In genomic region chr10:31099664-31100063, GRCh38 we compare ENCODE assay signal across 9 cellular contexts.
DNase-seq lines count a peak whose midpoint lies in the region; ATAC-seq and TF ChIP-seq lines count a peak whose summit lies in the region.
"Had no signal": no experiment of that assay in that cellular context is flagged by ENCODE, and none has a peak within 500 bp of the region (broad histone marks: within the 10 kb centered on the region; RNA-seq: fewer than 3 reads in every experiment).

No MANE protein-coding gene starts in this region.

- H3K36me3 ChIP-seq in HCT116 (ENCODE audit: control insufficient read depth in 1 of 2, insufficient read depth in 2 of 2, low read length in 2 of 2) (no peaks in the 10 kb centered on the region), RWPE2 (ENCODE audit: low read depth) (no peaks in the 10 kb centered on the region)
- H3K36me3 ChIP-seq: cardiac muscle cell had no signal

- ATAC-seq in HCT116 (peak; percentile 94), RWPE2 (ENCODE audit: low read depth) (peak; percentile 98), HG02884 (IDR thresholded peaks at IDR 0.05; ENCODE audit: unreplicated experiment) (no peak)

- intact Hi-C loops in HCT116 (cut with micrococcal nuclease), result no loop called here

- H3K9ac ChIP-seq in HCT116 (ENCODE audit: low read length), result 0 out of 2 replicates have a peak overlapping the region, but pooled peaks have one; percentile 7

- no peak for TF ChIP-seq POLR2A in HCT116 (IDR thresholded peaks at IDR 0.05; ENCODE audit: borderline replicate concordance, extremely low read depth, insufficient read depth, insufficient read length)

- no peaks in the 10 kb centered on the region for H4K20me1 ChIP-seq in HCT116 (ENCODE audit: insufficient read depth)

- H3K4me1 ChIP-seq in HCT116 (ENCODE audit: control insufficient read depth in 1 of 2, insufficient read depth in 2 of 2, low read length in 2 of 2) (peaks cover 23 to 32% of the 10 kb centered on the region in 2 experiments), RWPE2 (ENCODE audit: insufficient read depth, poor library complexity, severe bottlenecking) (peaks cover 19% of the 10 kb centered on the region)

- RAD21 ChIA-PET in HCT116 (lab: Charles Lee; ENCODE audit: low non-redundant PET in 1 of 2, low total read pairs in 2 of 2, uncharacterized antibody in 2 of 2, unreplicated experiment in 2 of 2), result interaction anchor here in 1 of 2 experiments (2.1 kb wide), 1 partner anchor 16 kb away, joined by 5 read pairs; no protein-coding TSS in a partner anchor

- no peaks in the 10 kb centered on the region for H3K27me3 ChIP-seq in HCT116 (ENCODE audit: insufficient read depth, low read length)
- H3K27me3 ChIP-seq in RWPE2 (ENCODE audit: insufficient read depth, poor library complexity, severe bottlenecking), result no peaks in the 10 kb centered on the region
- H3K27me3 ChIP-seq: cardiac muscle cell had no signal

- BruUV-seq in HCT116 (replicated peaks; lab: Mats Ljungman, UMichigan), result no TSS peak

- peak overlapping the region; percentile 82 for H3K4me2 ChIP-seq in HCT116 (ENCODE audit: low read length)

- CTCF ChIA-PET in HCT116 (lab: Charles Lee), result no interaction called here

- peak overlapping the region; percentile 21; the same call in 1 of the 2 replicates for H3K27ac ChIP-seq in HCT116 (ENCODE audit: low read depth, low read length)
- H3K27ac ChIP-seq in RWPE2 (ENCODE audit: poor library complexity, severe bottlenecking), result peak overlapping the region; percentile 51
- H3K27ac ChIP-seq: cardiac muscle cell had no signal

- peak overlapping the region; percentile 17 to 48; a peak in 3 of 4 replicates for H3K4me3 ChIP-seq in HCT116 (replicated peaks in 1 of 2; ENCODE audit: low read depth in 1 of 2, low read length in 2 of 2)
- no peak overlapping the region for H3K4me3 ChIP-seq in RWPE2 (ENCODE audit: severe bottlenecking)
- no peak overlapping the region for H3K4me3 ChIP-seq in choroid plexus epithelial cell (ENCODE audit: low read depth, low read length)
- H3K4me3 ChIP-seq: cardiac muscle cell had no signal

- H2AFZ ChIP-seq in HCT116 (ENCODE audit: low read depth, low read length, poor library complexity, severe bottlenecking), result peak overlapping the region; percentile 87

- H3K9me3 ChIP-seq in HCT116 (ENCODE audit: control insufficient read depth in 1 of 2, insufficient read depth in 1 of 2, low read depth in 1 of 2, low read length in 2 of 2) (no peaks in the 10 kb centered on the region), RWPE2 (ENCODE audit: severe bottlenecking) (no peaks in the 10 kb centered on the region)

- POLR2A ChIA-PET in HCT116 (lab: Charles Lee), result no interaction called here

- H3K9me2 ChIP-seq in HCT116 (ENCODE audit: insufficient read depth), result no peaks in the 10 kb centered on the region

- peak; percentile 17; the same call in 1 of the 2 replicates for TF ChIP-seq RAD21 in HCT116 (IDR thresholded peaks at IDR 0.05; ENCODE audit: low read depth)

- DNase-seq in HCT116 (ENCODE audit: low read depth, low spot score) (peak; percentile 81), RWPE2 (ENCODE audit: low spot score) (peak; percentile 94), choroid plexus epithelial cell (ENCODE audit: low read depth) (peak; percentile 45), amniotic stem cell (lab: John Stamatoyannopoulos, UW) (no peak), NCI-H1092 (lab: John Stamatoyannopoulos, UW) (no peak), AG20443 (ENCODE audit: low spot score) (no peak)
- DNase-seq in stimulated activated CD4-positive, alpha-beta T cell treated with anti-CD3 and anti-CD28 coated beads, Interleukin-15, amount 100 ng/mL, for 24 hours, result peak; percentile 79

- TF ChIP-seq CTCF in HCT116 (IDR thresholded peaks at IDR 0.05 in 2 of 3, conservative IDR thresholded peaks at IDR 0.05 in 1 of 3; ENCODE audit: borderline replicate concordance in 1 of 3, insufficient read depth in 1 of 3, low read depth in 2 of 3, low read length in 2 of 3) (no peak), RWPE2 (IDR thresholded peaks at IDR 0.05; ENCODE audit: poor library complexity, severe bottlenecking) (no peak), choroid plexus epithelial cell (conservative IDR thresholded peaks at IDR 0.05; ENCODE audit: low read depth, low read length) (no peak)

- no peaks in the 10 kb centered on the region for H3K79me2 ChIP-seq in HCT116 (ENCODE audit: insufficient read depth, low read length)

TF ChIP-seq in HCT116, 20 proteins besides CTCF, POLR2A, EP300 and RAD21:
- peak; percentile 14 for TF ChIP-seq YY1 (IDR thresholded peaks at IDR 0.05; ENCODE audit: extremely low read depth, insufficient replicate concordance, low read depth, low read length)
- TF ChIP-seq CEBPB (IDR thresholded peaks at IDR 0.05; ENCODE audit: low read depth), result 0 out of 2 replicates have a peak, but pooled peaks have one; percentile 37
- TF ChIP-seq SRF (IDR thresholded peaks at IDR 0.05; ENCODE audit: low read depth), result 0 out of 2 replicates have a peak, but pooled peaks have one; percentile 15
- no peak for TF ChIP-seq REST (IDR thresholded peaks at IDR 0.05; ENCODE audit: low read depth)
- TF ChIP-seq FOSL1 (IDR thresholded peaks at IDR 0.05; ENCODE audit: low read depth), result peak; percentile 97
- TF ChIP-seq EGR1 (IDR thresholded peaks at IDR 0.05; ENCODE audit: low read depth), result no peak
- peak; percentile 95 for TF ChIP-seq JUND (IDR thresholded peaks at IDR 0.05)
- TF ChIP-seq POLR2AphosphoS5 (IDR thresholded peaks at IDR 0.05; ENCODE audit: low read depth, low read length), result peak; percentile 46; the same call in 1 of the 2 replicates
- TF ChIP-seq EZH2 (IDR thresholded peaks at IDR 0.05), result no peak
- no peak for TF ChIP-seq ZNF274 (IDR thresholded peaks at IDR 0.05; ENCODE audit: low read depth, low read length)
- no peak for TF ChIP-seq EZH2phosphoT487 (IDR thresholded peaks at IDR 0.05; ENCODE audit: borderline replicate concordance)
- peak; percentile 83 for TF ChIP-seq SP1 (IDR thresholded peaks at IDR 0.05; ENCODE audit: low read depth)
- no peak for TF ChIP-seq ELF1 (IDR thresholded peaks at IDR 0.05; ENCODE audit: borderline replicate concordance, low read depth)
- TF ChIP-seq ZFX (IDR thresholded peaks at IDR 0.05), result no peak
- TF ChIP-seq TCF7L2 (IDR thresholded peaks at IDR 0.05; ENCODE audit: borderline replicate concordance, extremely low read depth, insufficient read depth, insufficient read length), result no peak
- TF ChIP-seq ZBTB33 (IDR thresholded peaks at IDR 0.05; ENCODE audit: extremely low read depth, insufficient replicate concordance, low read length), result no peak
- TF ChIP-seq SIN3A (IDR thresholded peaks at IDR 0.05; ENCODE audit: low read depth), result peak; percentile 45; the same call in 1 of the 2 replicates
- TF ChIP-seq MAX (IDR thresholded peaks at IDR 0.05), result peak; percentile 82
- TF ChIP-seq CBX3 (IDR thresholded peaks at IDR 0.05; ENCODE audit: low read depth), result peak; percentile 84; the same call in 1 of the 2 replicates
- peak; percentile 77; the same call in 1 of the 2 replicates for TF ChIP-seq ATF3 (IDR thresholded peaks at IDR 0.05)

Comparison
In these comparisons a context has a peak if more than half of its experiments do, and no peak if none do; other contexts are left out.
1. DNase-seq: peak in HCT116 (single experiment), RWPE2 (single experiment), choroid plexus epithelial cell (single experiment) and stimulated activated CD4-positive, alpha-beta T cell treated with anti-CD3 and anti-CD28 coated beads, Interleukin-15, amount 100 ng/mL, for 24 hours (single experiment); none in amniotic stem cell (single experiment), NCI-H1092 (single experiment) and AG20443 (single experiment).
2. H3K4me3 ChIP-seq: peak in HCT116 (2 of 2); none in RWPE2 (single experiment) and choroid plexus epithelial cell (single experiment).